ENCODE assay signal across 13 cellular contexts in the genomic region with DNA sequence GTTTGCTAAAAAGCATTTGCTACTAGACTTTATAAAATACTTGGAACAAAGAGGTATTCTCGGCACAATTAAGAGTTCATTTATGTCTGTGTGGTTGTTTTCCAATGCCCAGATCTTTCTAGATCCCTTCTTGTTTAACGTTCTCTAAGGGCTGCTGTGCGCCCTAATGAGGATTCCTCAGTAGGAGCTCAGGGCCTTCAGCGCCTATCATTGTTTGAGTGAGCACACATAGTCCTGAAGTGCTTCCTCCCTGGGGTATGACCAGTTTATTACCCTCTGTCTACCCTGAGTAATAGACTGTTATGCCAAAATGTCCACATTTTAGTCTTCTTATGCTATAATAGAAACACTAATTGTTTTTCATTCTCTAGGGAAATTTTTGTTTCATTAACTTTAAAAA.
DNase-seq lines count a peak whose midpoint lies in the region; ATAC-seq and TF ChIP-seq lines count a peak whose summit lies in the region.
"Had no signal": no experiment of that assay in that cellular context is flagged by ENCODE, and none has a peak within 500 bp of the region (broad histone marks: within the 10 kb centered on the region; RNA-seq: fewer than 3 reads in every experiment).

No MANE protein-coding gene starts in this region.

- in situ Hi-C loops in GM13976 (cut with MboI; ENCODE audit: low sequenced_read_pairs, unreplicated experiment), result no loop called here

- H3K4me3 ChIP-seq in cardiac fibroblast (replicated peaks in 1 of 2; ENCODE audit: low read depth in 2 of 2, low read length in 2 of 2), result no peak overlapping the region
- H3K4me3 ChIP-seq in neural cell (ENCODE audit: low read length), result no peak overlapping the region
- H3K4me3 ChIP-seq: spleen had no signal

- no peaks in the 10 kb centered on the region for H3K36me3 ChIP-seq in neural cell (ENCODE audit: insufficient read depth, low read length)

- no peak for TF ChIP-seq RAD21 in neural cell (conservative IDR thresholded peaks at IDR 0.05)

- TF ChIP-seq CTCF in cardiac fibroblast (IDR thresholded peaks at IDR 0.05; ENCODE audit: low read depth, low read length) (no peak), neural cell (IDR thresholded peaks at IDR 0.05; ENCODE audit: poor library complexity, severe bottlenecking) (no peak), GM13976 (IDR thresholded peaks at IDR 0.05; ENCODE audit: borderline replicate concordance, control extremely low read depth, extremely low read depth, insufficient read depth, missing control alignments) (no peak)

- peaks cover 6% of the 10 kb centered on the region for H3K79me2 ChIP-seq in neural cell (replicated peaks; ENCODE audit: insufficient read depth, low read length)

- H3K4me2 ChIP-seq in neural cell (ENCODE audit: low read length), result peak overlapping the region; percentile 54

- H3F3A ChIP-seq in neural cell (ENCODE audit: insufficient read depth, low read length, poor library complexity, severe bottlenecking), result peaks cover 10% of the 10 kb centered on the region

- peak overlapping the region; percentile 81 for H3K27ac ChIP-seq in neural cell (ENCODE audit: low read length)
- H3K27ac ChIP-seq: spleen had no signal

- H3K27me3 ChIP-seq in neural cell (ENCODE audit: insufficient read depth, low read depth, low read length), result no peaks in the 10 kb centered on the region
- H3K27me3 ChIP-seq: spleen had no signal

- no peak for TF ChIP-seq EP300 in neural cell (conservative IDR thresholded peaks at IDR 0.05; ENCODE audit: poor library complexity, severe bottlenecking)

- peak overlapping the region; percentile 24 for H2AFZ ChIP-seq in neural cell (ENCODE audit: low read depth, low read length)

- peak overlapping the region; percentile 36 for H3K9ac ChIP-seq in neural cell (ENCODE audit: low read length)

- H3K9me2 ChIP-seq in neural cell (ENCODE audit: insufficient read depth, low read length), result no peaks in the 10 kb centered on the region

- no peaks in the 10 kb centered on the region for H4K20me1 ChIP-seq in neural cell (ENCODE audit: insufficient read depth)

- H3K9me3 ChIP-seq in neural cell (ENCODE audit: low read length), result no peaks in the 10 kb centered on the region

- DNase-seq in EH (ENCODE audit: low read depth) (peak; percentile 60), NCI-H1092 (lab: John Stamatoyannopoulos, UW) (peak; percentile 49), cardiac fibroblast (ENCODE audit: low read depth in 2 of 2) (peak; percentile 5 to 82), GM13976 (ENCODE audit: low spot score) (no peak), cortex of kidney (lab: John Stamatoyannopoulos, UW) (no peak), NCI-H2196 (lab: John Stamatoyannopoulos, UW; ENCODE audit: unreplicated experiment) (no peak)
- DNase-seq: activated B cell treated with CpG ODN at 0.5 μM for 24 hours; CD8-positive, alpha-beta T cell; kidney glomerular epithelial cell; naive thymus-derived CD8-positive, alpha-beta T cell; spleen had no signal

- no peak for ATAC-seq in HG02759 (IDR thresholded peaks at IDR 0.05; ENCODE audit: unreplicated experiment)
- ATAC-seq: CD8-positive, alpha-beta T cell; naive thymus-derived CD8-positive, alpha-beta T cell had no signal

TF ChIP-seq in neural cell, 6 proteins besides CTCF, POLR2A, EP300 and RAD21:
- peak; percentile 10 for TF ChIP-seq POLR2AphosphoS5 (IDR thresholded peaks at IDR 0.05)
- TF ChIP-seq SMC3 (conservative IDR thresholded peaks at IDR 0.05; ENCODE audit: poor library complexity), result no peak
- TF ChIP-seq, protein P1, sequence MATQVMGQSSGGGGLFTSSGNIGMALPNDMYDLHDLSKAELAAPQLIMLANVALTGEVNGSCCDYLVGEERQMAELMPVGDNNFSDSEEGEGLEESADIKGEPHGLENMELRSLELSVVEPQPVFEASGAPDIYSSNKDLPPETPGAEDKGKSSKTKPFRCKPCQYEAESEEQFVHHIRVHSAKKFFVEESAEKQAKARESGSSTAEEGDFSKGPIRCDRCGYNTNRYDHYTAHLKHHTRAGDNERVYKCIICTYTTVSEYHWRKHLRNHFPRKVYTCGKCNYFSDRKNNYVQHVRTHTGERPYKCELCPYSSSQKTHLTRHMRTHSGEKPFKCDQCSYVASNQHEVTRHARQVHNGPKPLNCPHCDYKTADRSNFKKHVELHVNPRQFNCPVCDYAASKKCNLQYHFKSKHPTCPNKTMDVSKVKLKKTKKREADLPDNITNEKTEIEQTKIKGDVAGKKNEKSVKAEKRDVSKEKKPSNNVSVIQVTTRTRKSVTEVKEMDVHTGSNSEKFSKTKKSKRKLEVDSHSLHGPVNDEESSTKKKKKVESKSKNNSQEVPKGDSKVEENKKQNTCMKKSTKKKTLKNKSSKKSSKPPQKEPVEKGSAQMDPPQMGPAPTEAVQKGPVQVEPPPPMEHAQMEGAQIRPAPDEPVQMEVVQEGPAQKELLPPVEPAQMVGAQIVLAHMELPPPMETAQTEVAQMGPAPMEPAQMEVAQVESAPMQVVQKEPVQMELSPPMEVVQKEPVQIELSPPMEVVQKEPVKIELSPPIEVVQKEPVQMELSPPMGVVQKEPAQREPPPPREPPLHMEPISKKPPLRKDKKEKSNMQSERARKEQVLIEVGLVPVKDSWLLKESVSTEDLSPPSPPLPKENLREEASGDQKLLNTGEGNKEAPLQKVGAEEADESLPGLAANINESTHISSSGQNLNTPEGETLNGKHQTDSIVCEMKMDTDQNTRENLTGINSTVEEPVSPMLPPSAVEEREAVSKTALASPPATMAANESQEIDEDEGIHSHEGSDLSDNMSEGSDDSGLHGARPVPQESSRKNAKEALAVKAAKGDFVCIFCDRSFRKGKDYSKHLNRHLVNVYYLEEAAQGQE (IDR thresholded peaks at IDR 0.05; ENCODE audit: borderline replicate concordance), result no peak
- TF ChIP-seq EZH2 (IDR thresholded peaks at IDR 0.05; ENCODE audit: borderline replicate concordance, insufficient read depth, low read length, poor library complexity, severe bottlenecking), result no peak
- TF ChIP-seq TAF1 (IDR thresholded peaks at IDR 0.05; ENCODE audit: low read depth), result no peak
- TF ChIP-seq MXI1 (conservative IDR thresholded peaks at IDR 0.05; ENCODE audit: poor library complexity, severe bottlenecking), result no peak

Comparison
In these comparisons a context has a peak if more than half of its experiments do, and no peak if none do; other contexts are left out.
1. DNase-seq: peak in EH (single experiment), NCI-H1092 (single experiment) and cardiac fibroblast (2 of 2); none in GM13976 (single experiment), cortex of kidney (single experiment) and NCI-H2196 (single experiment).